In genomic region chr2:69784228-69784627, GRCh38 we compare ENCODE assay signal across 30 cellular contexts.
"Had no signal": no experiment of that assay in that cellular context is flagged by ENCODE, and none has a peak within 500 bp of the region (broad histone marks: within the 10 kb centered on the region; RNA-seq: fewer than 3 reads in every experiment).

No MANE protein-coding gene starts in this region.

- H3K4me3 ChIP-seq: dorsolateral prefrontal cortex, gastrocnemius medialis, heart left ventricle, left ventricle myocardium inferior, lower lobe of right lung, mucosa of descending colon, psoas muscle, skin epidermis, spleen, testis, tibial artery, upper lobe of right lung, uterus had no signal

- FAIRE-seq: colon, islet of Langerhans had no signal

- H3K9me3 ChIP-seq: gastrocnemius medialis, heart left ventricle, left ventricle myocardium inferior, lower lobe of right lung, mucosa of descending colon, psoas muscle, spleen, testis, tibial artery, upper lobe of right lung, uterus had no signal

- H3K27ac ChIP-seq: gastrocnemius medialis, heart left ventricle, left ventricle myocardium inferior, lower lobe of right lung, parathyroid adenoma, psoas muscle, skin epidermis, spleen, testis, tibial artery, upper lobe of right lung, uterus had no signal

- ATAC-seq: gastrocnemius medialis; heart left ventricle; left cardiac atrium; lower lobe of right lung; mucosa of descending colon; psoas muscle; right cardiac atrium; stimulated activated memory B cell treated with anti-CD40 and anti-IgM and Interleukin-4, amounts not matched to agents 10 μg/mL and 1 μg/mL and 100 μg/mL, for 72 hours; stimulated activated naive CD8-positive, alpha-beta T cell treated with anti-CD3 and anti-CD28 coated beads, Interleukin-15, Interleukin-2, amounts not matched to agents 100 U/mL and 50 U/mL, for 24 hours; upper lobe of right lung had no signal

- H2AFZ ChIP-seq: parathyroid adenoma had no signal

- DNase-seq: central memory CD4-positive, alpha-beta T cell; dorsolateral prefrontal cortex; effector CD4-positive, alpha-beta T cell; foreskin fibroblast; gastrocnemius medialis; heart left ventricle; hippocampal formation; left cardiac atrium; left ventricle myocardium inferior; lower lobe of right lung; mucosa of descending colon; naive B cell; nephron progenitor cell; nucleus accumbens; psoas muscle; right cardiac atrium; spleen; stimulated activated CD4-positive, alpha-beta T cell treated with anti-CD3 and anti-CD28 coated beads, Interleukin-4, amount 100 ng/mL, for 4 hours; stimulated activated naive CD8-positive, alpha-beta T cell treated with anti-CD3 and anti-CD28 coated beads, Interleukin-15, Interleukin-2, amounts not matched to agents 100 U/mL and 50 U/mL, for 24 hours; substantia nigra; testis; tibial artery; upper lobe of right lung; uterus had no signal

- H3K36me3 ChIP-seq: left ventricle myocardium inferior, uterus had no signal

- H3K27me3 ChIP-seq: dorsolateral prefrontal cortex, gastrocnemius medialis, heart left ventricle, spleen, testis, tibial artery, upper lobe of right lung, uterus had no signal

- H3K27ac Mint-ChIP-seq: memory B cell; naive B cell; nephron progenitor cell; stimulated activated memory B cell treated with anti-CD40 and anti-IgM and Interleukin-4, amounts not matched to agents 10 μg/mL and 1 μg/mL and 100 μg/mL, for 72 hours had no signal

- H3K4me3 Mint-ChIP-seq: memory B cell; naive B cell; nephron progenitor cell; stimulated activated memory B cell treated with anti-CD40 and anti-IgM and Interleukin-4, amounts not matched to agents 10 μg/mL and 1 μg/mL and 100 μg/mL, for 72 hours had no signal

- H3K4me1 ChIP-seq: uterus had no signal

- H3K9ac ChIP-seq: parathyroid adenoma had no signal

- H3K9me3 Mint-ChIP-seq: memory B cell; naive B cell; nephron progenitor cell; stimulated activated memory B cell treated with anti-CD40 and anti-IgM and Interleukin-4, amounts not matched to agents 10 μg/mL and 1 μg/mL and 100 μg/mL, for 72 hours had no signal

- H3K27me3 Mint-ChIP-seq: memory B cell; naive B cell; stimulated activated memory B cell treated with anti-CD40 and anti-IgM and Interleukin-4, amounts not matched to agents 10 μg/mL and 1 μg/mL and 100 μg/mL, for 72 hours had no signal
